1 cellular context compared by ENCODE assay signal in the genomic region with DNA sequence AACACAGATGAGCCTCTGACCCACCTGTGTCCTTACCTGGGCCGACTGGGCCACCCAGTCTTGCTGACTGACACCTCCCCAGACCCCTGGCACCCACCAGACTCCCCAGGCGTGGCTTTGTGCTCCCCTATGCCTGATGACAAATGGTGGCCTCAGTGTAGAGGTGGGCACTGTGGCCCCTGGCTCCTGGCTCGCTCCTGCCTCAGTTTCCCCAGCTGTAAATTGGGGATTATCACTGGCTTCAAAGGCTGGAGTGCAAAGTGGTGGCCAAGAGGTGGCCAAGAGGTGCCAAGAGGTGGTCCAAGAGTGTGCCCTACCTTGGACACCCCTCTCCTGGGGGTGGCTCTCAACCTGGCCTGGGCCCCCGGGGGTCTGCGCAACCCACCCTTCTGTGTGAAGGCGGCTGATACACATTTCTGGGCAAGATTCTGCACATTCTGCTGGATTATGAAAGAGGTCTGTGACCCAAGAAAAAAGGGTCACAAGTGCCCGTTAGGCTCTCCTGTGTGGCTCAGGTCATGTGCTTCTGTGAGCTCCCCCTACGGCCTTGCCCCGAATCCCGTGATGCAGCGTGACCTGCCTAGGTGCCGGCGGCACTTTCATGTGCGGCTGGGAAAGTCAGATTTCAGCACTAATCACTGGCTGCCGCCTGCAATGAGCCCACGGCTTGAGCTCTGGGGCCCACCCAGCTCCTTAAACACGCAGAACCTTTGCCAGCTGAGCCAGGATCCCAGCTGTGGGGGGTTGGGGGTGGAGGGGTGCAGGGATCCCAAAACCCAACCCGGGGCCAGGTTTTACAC.
A peak's percentile ranks its signal among the peaks of the same experiment; 100 is the strongest.
TF ChIP-seq lines count a peak whose summit lies in the region.

No MANE protein-coding gene starts in this region.

TF ChIP-seq in K562, 482 proteins besides CTCF, POLR2A, EP300 and RAD21:
- peak; percentile 46; the same call in 1 of the 2 replicates for TF ChIP-seq BCOR (IDR thresholded peaks at IDR 0.05)
- TF ChIP-seq STAG1 (CRISPR knock-in tag; IDR thresholded peaks at IDR 0.05; ENCODE audit: borderline replicate concordance) = 0 out of 2 replicates have a peak, but pooled peaks have one; percentile 22
- peak; percentile 27; the same call in 1 of the 2 replicates for TF ChIP-seq ZFX (CRISPR knock-in tag; IDR thresholded peaks at IDR 0.05)
- TF ChIP-seq BHLHE40 (IDR thresholded peaks at IDR 0.05; ENCODE audit: low read length) = peak; percentile 60
- peak; percentile 41 for TF ChIP-seq CXXC5 (CRISPR knock-in tag; IDR thresholded peaks at IDR 0.05)
- 0 out of 2 replicates have a peak, but pooled peaks have one; percentile 18 for TF ChIP-seq ZC3H4 (CRISPR knock-in tag; IDR thresholded peaks at IDR 0.05; ENCODE audit: borderline replicate concordance)
- TF ChIP-seq, protein P1, sequence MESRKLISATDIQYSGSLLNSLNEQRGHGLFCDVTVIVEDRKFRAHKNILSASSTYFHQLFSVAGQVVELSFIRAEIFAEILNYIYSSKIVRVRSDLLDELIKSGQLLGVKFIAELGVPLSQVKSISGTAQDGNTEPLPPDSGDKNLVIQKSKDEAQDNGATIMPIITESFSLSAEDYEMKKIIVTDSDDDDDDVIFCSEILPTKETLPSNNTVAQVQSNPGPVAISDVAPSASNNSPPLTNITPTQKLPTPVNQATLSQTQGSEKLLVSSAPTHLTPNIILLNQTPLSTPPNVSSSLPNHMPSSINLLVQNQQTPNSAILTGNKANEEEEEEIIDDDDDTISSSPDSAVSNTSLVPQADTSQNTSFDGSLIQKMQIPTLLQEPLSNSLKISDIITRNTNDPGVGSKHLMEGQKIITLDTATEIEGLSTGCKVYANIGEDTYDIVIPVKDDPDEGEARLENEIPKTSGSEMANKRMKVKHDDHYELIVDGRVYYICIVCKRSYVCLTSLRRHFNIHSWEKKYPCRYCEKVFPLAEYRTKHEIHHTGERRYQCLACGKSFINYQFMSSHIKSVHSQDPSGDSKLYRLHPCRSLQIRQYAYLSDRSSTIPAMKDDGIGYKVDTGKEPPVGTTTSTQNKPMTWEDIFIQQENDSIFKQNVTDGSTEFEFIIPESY (CRISPR knock-in tag; IDR thresholded peaks at IDR 0.05) = 0 out of 2 replicates have a peak, but pooled peaks have one; percentile 14
- TF ChIP-seq RBFOX2 (IDR thresholded peaks at IDR 0.05; ENCODE audit: low read depth, low read length) = peak; percentile 46
- TF ChIP-seq ZBTB7A (IDR thresholded peaks at IDR 0.05; ENCODE audit: borderline replicate concordance, control insufficient read depth, low read depth, low read length) = peak; percentile 46; the same call in 1 of the 2 replicates
- TF ChIP-seq POLR2G (IDR thresholded peaks at IDR 0.05; ENCODE audit: low read depth, low read length) = peak; percentile 56; the same call in 1 of the 2 replicates
TF ChIP-seq in K562: peak in this region for 10; not testable (repeated sequence) for 472.
